Comparison of ENCODE assay signal across 12 cellular contexts in the genomic region with DNA sequence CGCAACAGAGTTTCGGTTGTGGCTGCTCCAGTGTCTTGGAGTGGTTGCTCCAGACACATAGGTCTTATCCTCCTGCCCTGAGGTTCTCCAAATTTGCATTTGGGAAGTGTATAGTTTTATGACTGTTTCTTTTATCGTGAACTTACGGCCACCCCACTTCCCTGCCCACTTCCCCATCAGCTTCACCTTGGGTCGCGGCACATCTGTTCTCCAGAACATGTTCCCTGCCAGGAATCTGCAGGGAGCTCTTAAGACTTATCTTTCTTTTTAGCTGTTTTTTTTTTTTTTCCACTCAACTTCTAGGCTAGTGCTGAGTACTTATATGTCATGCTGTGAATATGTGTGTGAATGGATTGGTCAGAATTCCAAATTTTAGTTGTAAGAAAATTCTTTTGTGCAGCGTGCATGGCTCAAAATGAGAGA.
DNase-seq lines count a peak whose midpoint lies in the region; ATAC-seq and TF ChIP-seq lines count a peak whose summit lies in the region.
"Had no signal": no experiment of that assay in that cellular context is flagged by ENCODE, and none has a peak within 500 bp of the region (broad histone marks: within the 10 kb centered on the region; RNA-seq: fewer than 3 reads in every experiment).

No MANE protein-coding gene starts in this region.

- no peaks in the 10 kb centered on the region for H3K27me3 Mint-ChIP-seq in HFFc6 (ENCODE audit: insufficient read depth)
- H3K27me3 Mint-ChIP-seq: stimulated activated naive CD8-positive, alpha-beta T cell treated with anti-CD3 and anti-CD28 coated beads, Interleukin-15, amount 100 ng/mL, for 72 hours had no signal

- ATAC-seq in thoracic aorta (ENCODE audit: insufficient number of reproducible peaks, low FRiP score, low read depth) = no peak
- no peak for ATAC-seq in GM19463 (IDR thresholded peaks at IDR 0.05; ENCODE audit: unreplicated experiment)
- ATAC-seq in HG02885 (IDR thresholded peaks at IDR 0.05; ENCODE audit: poor library complexity, unreplicated experiment) = no peak
- ATAC-seq: stimulated activated naive CD8-positive, alpha-beta T cell treated with anti-CD3 and anti-CD28 coated beads, Interleukin-15, amount 100 ng/mL, for 72 hours had no signal

- in situ Hi-C loops in astrocyte of the cerebellum (cut with HindIII; ENCODE audit: low sequenced_read_pairs) = no loop called here

- no peak for DNase-seq in HFFc6
- DNase-seq in astrocyte of the cerebellum (ENCODE audit: low read depth) = peak; percentile 52
- peak; percentile 49 for DNase-seq in iris pigment epithelial cell (ENCODE audit: low read depth)
- no peak for DNase-seq in thoracic aorta (ENCODE audit: low spot score)
- no peak for DNase-seq in activated CD4-positive, alpha-beta T cell treated with anti-CD3 and anti-CD28 coated beads for 1 hour
- DNase-seq: DMS153; glutamatergic neuron; NCI-H2029; stimulated activated naive CD8-positive, alpha-beta T cell treated with anti-CD3 and anti-CD28 coated beads, Interleukin-15, amount 100 ng/mL, for 72 hours had no signal

- no peaks in the 10 kb centered on the region for H3K9me3 Mint-ChIP-seq in HFFc6

- H3K4me1 Mint-ChIP-seq in HFFc6 (ENCODE audit: low read depth) = peaks cover 59% of the 10 kb centered on the region

- H3K36me3 ChIP-seq in thoracic aorta = no peaks in the 10 kb centered on the region

- H3K36me3 Mint-ChIP-seq in HFFc6 (ENCODE audit: low read depth) = peaks cover 18% of the 10 kb centered on the region

- H3K9me3 ChIP-seq in thoracic aorta = no peaks in the 10 kb centered on the region

- peak overlapping the region; percentile 53; the same call in 1 of the 2 replicates for H3K27ac Mint-ChIP-seq in HFFc6
- H3K27ac Mint-ChIP-seq: stimulated activated naive CD8-positive, alpha-beta T cell treated with anti-CD3 and anti-CD28 coated beads, Interleukin-15, amount 100 ng/mL, for 72 hours had no signal

- no peaks in the 10 kb centered on the region for H3K27me3 ChIP-seq in thoracic aorta (replicated peaks; ENCODE audit: insufficient read depth)

- peak overlapping the region; percentile 54; the same call in 1 of the 2 replicates for H3K4me3 Mint-ChIP-seq in HFFc6
- H3K4me3 Mint-ChIP-seq: stimulated activated naive CD8-positive, alpha-beta T cell treated with anti-CD3 and anti-CD28 coated beads, Interleukin-15, amount 100 ng/mL, for 72 hours had no signal

- H3K4me3 ChIP-seq in astrocyte of the cerebellum (ENCODE audit: low read depth, low read length) = no peak overlapping the region
- peak overlapping the region; percentile 32 for H3K4me3 ChIP-seq in thoracic aorta

- peaks cover 35 to 59% of the 10 kb centered on the region in 2 donors for H3K4me1 ChIP-seq in thoracic aorta (ENCODE audit: control insufficient read depth in 1 of 2, low read depth in 2 of 2)

- peak overlapping the region; percentile 46 to 74 for H3K27ac ChIP-seq in thoracic aorta
- H3K27ac ChIP-seq: VCaP had no signal

- TF ChIP-seq CTCF in HFFc6 (IDR thresholded peaks at IDR 0.05) = no peak
- TF ChIP-seq CTCF in astrocyte of the cerebellum (IDR thresholded peaks at IDR 0.05; ENCODE audit: low read depth, low read length, missing control alignments) = no peak
- no peak for TF ChIP-seq CTCF in thoracic aorta (IDR thresholded peaks at IDR 0.05)

Comparison
In these comparisons a context has a peak if more than half of its experiments do, and no peak if none do; other contexts are left out.
1. DNase-seq: peak in astrocyte of the cerebellum (single experiment) and iris pigment epithelial cell (single experiment); none in HFFc6 (single experiment), thoracic aorta (single experiment) and activated CD4-positive, alpha-beta T cell treated with anti-CD3 and anti-CD28 coated beads for 1 hour (single experiment).